ENCODE assay signal across 34 cellular contexts in the genomic region with DNA sequence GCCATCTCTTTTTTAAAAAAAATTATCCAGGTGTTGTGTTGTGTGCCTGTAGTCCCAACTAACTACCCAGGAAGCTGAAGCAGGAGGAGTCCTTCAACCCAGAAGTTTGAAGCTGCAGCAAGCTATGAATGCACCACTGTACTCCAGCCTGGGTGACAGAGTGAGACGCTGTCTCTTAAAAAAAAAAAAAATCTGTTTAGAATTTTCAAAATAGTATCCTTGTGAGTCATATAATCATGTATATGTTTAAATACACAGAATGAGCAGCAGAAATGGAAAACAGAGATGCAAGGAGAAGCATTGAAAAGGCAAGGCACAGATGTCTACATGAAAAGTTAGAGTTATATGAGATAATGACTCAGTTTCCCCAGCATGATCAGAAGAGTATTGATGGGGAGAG. TPM values are rescaled to one million over a fixed set of nuclear protein-coding genes. Genes with fewer than 3 reads are reported as not detected.
"Had no signal": no experiment of that assay in that cellular context is flagged by ENCODE, and none has a peak within 500 bp of the region (broad histone marks: within the 10 kb centered on the region; RNA-seq: fewer than 3 reads in every experiment).

No MANE protein-coding gene starts in this region.

- H2AFZ ChIP-seq: neural progenitor cell had no signal

- H3K4me3 ChIP-seq: dorsolateral prefrontal cortex, esophagus squamous epithelium, left lung, neural progenitor cell, sigmoid colon, transverse colon, uterus had no signal

- H3K27ac Mint-ChIP-seq: activated CD4-positive, alpha-beta T cell treated with anti-CD3 and anti-CD28 coated beads, Interleukin-2, amount 10 ng/mL, durations not matched to agents 24 days and 14 days; activated CD8-positive, alpha-beta memory T cell treated with anti-CD3 and anti-CD28 coated beads, Interleukin-2, amount 10 ng/mL, durations not matched to agents 7 days and 5 days; activated CD8-positive, alpha-beta T cell treated with anti-CD3 and anti-CD28 coated beads for 36 hours; activated naive CD4-positive, alpha-beta T cell treated with anti-CD3 and anti-CD28 coated beads, Interleukin-2, amount 50 U/mL, for 24 hours; effector memory CD8-positive, alpha-beta T cell; immature natural killer cell; mesothelial cell of epicardium; naive thymus-derived CD8-positive, alpha-beta T cell; neural progenitor cell; stimulated activated naive B cell treated with anti-CD40 and anti-IgM and Interleukin-4, amounts not matched to agents 10 μg/mL and 1 μg/mL and 100 μg/mL, for 72 hours; T-helper 2 cell treated with Interferon-gamma antibody and Interleukin-4, amounts not matched to agents 5 μg/mL and 100 μg/mL, for 36 hours had no signal

- H3K4me1 ChIP-seq: left lung, neural progenitor cell, sigmoid colon, transverse colon, uterus had no signal

- H3K36me3 ChIP-seq: brain microvascular endothelial cell, esophagus squamous epithelium, left lung, neural progenitor cell, sigmoid colon, transverse colon, uterus had no signal

- H3K9ac ChIP-seq: neural progenitor cell had no signal

- DNase-seq: activated CD4-positive, alpha-beta T cell treated with anti-CD3 and anti-CD28 coated beads, Interleukin-2, amount 10 ng/mL, durations not matched to agents 24 days and 14 days; activated CD8-positive, alpha-beta memory T cell treated with anti-CD3 and anti-CD28 coated beads, Interleukin-2, amount 10 ng/mL, durations not matched to agents 7 days and 5 days; activated CD8-positive, alpha-beta T cell treated with anti-CD3 and anti-CD28 coated beads for 36 hours; activated gamma-delta T cell treated with Interleukin-2 at 50 U/mL for 16 hours; activated T-cell treated with anti-CD3 and anti-CD28 coated beads for 4 hours; aorta; brain microvascular endothelial cell; central memory CD4-positive, alpha-beta T cell; dorsolateral prefrontal cortex; effector memory CD8-positive, alpha-beta T cell; esophagus squamous epithelium; foreskin keratinocyte; immature natural killer cell; kidney glomerular epithelial cell; left lung; naive thymus-derived CD8-positive, alpha-beta T cell; sigmoid colon; stimulated activated CD4-positive, alpha-beta T cell treated with anti-CD3 and anti-CD28 coated beads, Interleukin-2, amount 100 ng/mL, for 48 hours; stimulated activated CD8-positive, alpha-beta memory T cell treated with anti-CD3 and anti-CD28 coated beads, Interleukin-4, amount 100 ng/mL, for 48 hours; stimulated activated naive B cell treated with anti-CD40 and anti-IgM and Interleukin-4, amounts not matched to agents 10 μg/mL and 1 μg/mL and 100 μg/mL, for 72 hours; transverse colon; uterus had no signal

- H3K27ac ChIP-seq: brain microvascular endothelial cell, dorsolateral prefrontal cortex, foreskin keratinocyte, left lung, neural progenitor cell, sigmoid colon, transverse colon, uterus, VCaP had no signal

- H3K36me3 Mint-ChIP-seq: activated CD8-positive, alpha-beta memory T cell treated with anti-CD3 and anti-CD28 coated beads, Interleukin-2, amount 10 ng/mL, durations not matched to agents 7 days and 5 days; activated naive CD4-positive, alpha-beta T cell treated with anti-CD3 and anti-CD28 coated beads, Interleukin-2, amount 50 U/mL, for 24 hours; immature natural killer cell; neural progenitor cell; stimulated activated naive B cell treated with anti-CD40 and anti-IgM and Interleukin-4, amounts not matched to agents 10 μg/mL and 1 μg/mL and 100 μg/mL, for 72 hours had no signal

- ATAC-seq: activated CD4-positive, CD25-positive, alpha-beta regulatory T cell treated with anti-CD3 and anti-CD28 coated beads, Interleukin-2, amount 50 U/mL, for 24 hours; activated CD8-positive, alpha-beta memory T cell treated with anti-CD3 and anti-CD28 coated beads, Interleukin-2, amount 10 ng/mL, durations not matched to agents 7 days and 5 days; activated CD8-positive, alpha-beta T cell treated with anti-CD3 and anti-CD28 coated beads for 36 hours; effector memory CD8-positive, alpha-beta T cell; foreskin keratinocyte; left lung; naive thymus-derived CD8-positive, alpha-beta T cell; stimulated activated naive B cell treated with anti-CD40 and anti-IgM and Interleukin-4, amounts not matched to agents 10 μg/mL and 1 μg/mL and 100 μg/mL, for 72 hours had no signal

- H3K4me2 ChIP-seq: neural progenitor cell had no signal

- H3K27me3 ChIP-seq: brain microvascular endothelial cell, dorsolateral prefrontal cortex, foreskin keratinocyte, left lung, neural progenitor cell, sigmoid colon, transverse colon, uterus had no signal

- H3K4me3 Mint-ChIP-seq: activated CD4-positive, alpha-beta T cell treated with anti-CD3 and anti-CD28 coated beads, Interleukin-2, amount 10 ng/mL, durations not matched to agents 24 days and 14 days; activated CD8-positive, alpha-beta memory T cell treated with anti-CD3 and anti-CD28 coated beads, Interleukin-2, amount 10 ng/mL, durations not matched to agents 7 days and 5 days; activated CD8-positive, alpha-beta T cell treated with anti-CD3 and anti-CD28 coated beads for 36 hours; activated naive CD4-positive, alpha-beta T cell treated with anti-CD3 and anti-CD28 coated beads, Interleukin-2, amount 50 U/mL, for 24 hours; effector memory CD8-positive, alpha-beta T cell; immature natural killer cell; mesothelial cell of epicardium; naive thymus-derived CD8-positive, alpha-beta T cell; neural progenitor cell; stimulated activated naive B cell treated with anti-CD40 and anti-IgM and Interleukin-4, amounts not matched to agents 10 μg/mL and 1 μg/mL and 100 μg/mL, for 72 hours; T-helper 2 cell treated with Interferon-gamma antibody and Interleukin-4, amounts not matched to agents 5 μg/mL and 100 μg/mL, for 36 hours had no signal

- H3K9me3 ChIP-seq: esophagus squamous epithelium, uterus had no signal

- H3K4me1 Mint-ChIP-seq: activated CD4-positive, alpha-beta T cell treated with anti-CD3 and anti-CD28 coated beads, Interleukin-2, amount 10 ng/mL, durations not matched to agents 24 days and 14 days; activated CD8-positive, alpha-beta memory T cell treated with anti-CD3 and anti-CD28 coated beads, Interleukin-2, amount 10 ng/mL, durations not matched to agents 7 days and 5 days; activated naive CD4-positive, alpha-beta T cell treated with anti-CD3 and anti-CD28 coated beads, Interleukin-2, amount 50 U/mL, for 24 hours; immature natural killer cell; mesothelial cell of epicardium; neural progenitor cell; stimulated activated naive B cell treated with anti-CD40 and anti-IgM and Interleukin-4, amounts not matched to agents 10 μg/mL and 1 μg/mL and 100 μg/mL, for 72 hours had no signal

- H3K27me3 Mint-ChIP-seq: activated CD8-positive, alpha-beta memory T cell treated with anti-CD3 and anti-CD28 coated beads, Interleukin-2, amount 10 ng/mL, durations not matched to agents 7 days and 5 days; activated CD8-positive, alpha-beta T cell treated with anti-CD3 and anti-CD28 coated beads for 36 hours; activated naive CD4-positive, alpha-beta T cell treated with anti-CD3 and anti-CD28 coated beads, Interleukin-2, amount 50 U/mL, for 24 hours had no signal

RNA-seq across cellular contexts. Expression of gene SYDE1, which starts 31.2 kb away (rescaled TPM):
- polyA plus RNA-seq: immature natural killer cell had no signal

RNA-seq across cellular contexts. Expression of gene OR1I1, which starts 56.4 kb away (rescaled TPM):
- total RNA-seq: activated CD4-positive, alpha-beta T cell treated with anti-CD3 and anti-CD28 coated beads, Interleukin-2, amount 10 ng/mL, durations not matched to agents 24 days and 14 days; activated CD8-positive, alpha-beta memory T cell treated with anti-CD3 and anti-CD28 coated beads, Interleukin-2, amount 10 ng/mL, durations not matched to agents 7 days and 5 days; activated CD8-positive, alpha-beta T cell treated with anti-CD3 and anti-CD28 coated beads for 36 hours; aorta; dorsolateral prefrontal cortex; esophagus squamous epithelium; foreskin keratinocyte; glomerular endothelial cell; left lung; lung microvascular endothelial cell; mesothelial cell of epicardium; naive thymus-derived CD8-positive, alpha-beta T cell; omental fat pad; posterior vena cava; renal cortical epithelial cell; sigmoid colon; temporal lobe; transverse colon; uterus had no signal
- polyA plus RNA-seq: foreskin keratinocyte; immature natural killer cell; naive thymus-derived CD8-positive, alpha-beta T cell; sigmoid colon had no signal
